In genomic region chr2:173354601-173355131, GRCh38 we compare ENCODE assay signal across 8 cellular contexts. TPM values are rescaled to one million over a fixed set of nuclear protein-coding genes. Genes with fewer than 3 reads are reported as not detected.
A peak's percentile ranks its signal among the peaks of the same experiment; 100 is the strongest.
DNase-seq lines count a peak whose midpoint lies in the region; ATAC-seq, FAIRE-seq and TF ChIP-seq lines count a peak whose summit lies in the region.

Gene CDCA7, plus strand, starts transcription at chr2:173354872. Its CDS starts 92 bp downstream, at chr2:173354964.

- H3K36me3 ChIP-seq in pancreas (no peaks in the 10 kb centered on the region), aorta (ENCODE audit: control insufficient read depth in 1 of 2, insufficient read depth in 2 of 2, low read length in 1 of 2) (no peaks in the 10 kb centered on the region)

- intact Hi-C loops in pancreas (cut with DNase I) (no loop called here), aorta (cut with DNase I) (no loop called here)

- H3K27ac Mint-ChIP-seq in IgD-negative memory B cell: peak within 1 kb of the TSS; percentile 38 to 90 (median 69)

- H3K4me3 ChIP-seq in pancreas: peak within 1 kb of the TSS; percentile 40 to 71 (median 54)
- peak within 1 kb of the TSS in 1 of 2 donors; percentile 17 for H3K4me3 ChIP-seq in aorta (ENCODE audit: low read length in 2 of 2)

- TF ChIP-seq CTCF in pancreas (IDR thresholded peaks at IDR 0.05): no peak

- no peak for FAIRE-seq in pancreas (lab: Jason Lieb, UNC)

- H3K27me3 ChIP-seq in pancreas (peaks cover 0 to 18% (median 0%) of the 10 kb centered on the region in 4 donors), aorta (ENCODE audit: control insufficient read depth in 1 of 2, insufficient read depth in 2 of 2, low read length in 1 of 2) (no peaks in the 10 kb centered on the region)

- H3K27ac ChIP-seq in pancreas: peak within 1 kb of the TSS in 2 of 4 donors; percentile 61 to 65
- no peak within 1 kb of the TSS for H3K27ac ChIP-seq in aorta (ENCODE audit: low read depth in 1 of 2, low read length in 2 of 2)

- H3K4me3 Mint-ChIP-seq in IgD-negative memory B cell: peak within 1 kb of the TSS; percentile 81 to 96 (median 90)

- peak; percentile 84 for DNase-seq in DMS79 treated with DMSO at 0.1 percent for 48 hours (lab: John Stamatoyannopoulos, UW)
- DNase-seq in RKO (ENCODE audit: low spot score): peak; percentile 75
- DNase-seq in activated effector memory CD4-positive, alpha-beta T cell treated with anti-CD3 and anti-CD28 coated beads, Interleukin-2, amount 50 U/mL, for 16 hours: peak; percentile 82
- DNase-seq in germinal center (ENCODE audit: low spot score): peak; percentile 85
- peak; percentile 53 to 90 (median 76) for DNase-seq in pancreas
- DNase-seq in aorta: peak; percentile 58 to 80

- peaks cover 2% of the 10 kb centered on the region for H3K36me3 Mint-ChIP-seq in IgD-negative memory B cell

- peaks cover 0 to 3% (median 0%) of the 10 kb centered on the region in 3 donors for H3K9me3 Mint-ChIP-seq in IgD-negative memory B cell

- H3K4me1 ChIP-seq in pancreas: peaks cover 5 to 6% (median 5%) of the 10 kb centered on the region in 3 donors
- H3K4me1 ChIP-seq in aorta (ENCODE audit: control insufficient read depth in 1 of 2, insufficient read depth in 2 of 2, low read length in 2 of 2): no peaks in the 10 kb centered on the region

- H3K9me3 ChIP-seq in pancreas: no peaks in the 10 kb centered on the region
- H3K9me3 ChIP-seq in aorta (ENCODE audit: control insufficient read depth, low read length): no peaks in the 10 kb centered on the region

- 1% methylated on average over 38 to 48 of the region's 48 CpGs for WGBS in pancreas, 2 donors
- WGBS in aorta, 2 donors: 0 to 1% methylated on average over 45 to 48 of the region's 48 CpGs

- peak; percentile 35 for ATAC-seq in GM21576 (IDR thresholded peaks at IDR 0.05; ENCODE audit: unreplicated experiment)
- ATAC-seq in pancreas: peak; percentile 96 to 98 (median 98)
- peak; percentile 77 for ATAC-seq in aorta (ENCODE audit: low FRiP score)

- H3K27me3 Mint-ChIP-seq in IgD-negative memory B cell: peaks cover 33% of the 10 kb centered on the region

- H3K4me1 Mint-ChIP-seq in IgD-negative memory B cell: peaks cover 5 to 29% (median 15%) of the 10 kb centered on the region in 3 donors

RNA-seq across cellular contexts. Expression of gene CDCA7, which starts in this region (rescaled TPM):
- 4.3 TPM for polyA plus RNA-seq in IgD-negative memory B cell
- 1 to 10 TPM in 2 of 6 donors, under 1 TPM in 4; 0.28 to 2.5 (median 0.82) TPM for total RNA-seq in pancreas
- polyA plus RNA-seq in pancreas: under 1 TPM; 0.19 to 0.34 TPM
- 1 to 10 TPM; 1.0 to 2.8 TPM for total RNA-seq in aorta
- 1 to 10 TPM in 1 of 2 donors, under 1 TPM in 1; 0.10 to 1.5 TPM for polyA plus RNA-seq in aorta

Comparison
In these comparisons a context has a peak if more than half of its experiments do, and no peak if none do; other contexts are left out.
1. ATAC-seq: peak in every context shown above with its lines; median percentile 98 in pancreas; 77 in aorta; 35 in GM21576.